ENCODE assay signal across 22 cellular contexts in the genomic region with DNA sequence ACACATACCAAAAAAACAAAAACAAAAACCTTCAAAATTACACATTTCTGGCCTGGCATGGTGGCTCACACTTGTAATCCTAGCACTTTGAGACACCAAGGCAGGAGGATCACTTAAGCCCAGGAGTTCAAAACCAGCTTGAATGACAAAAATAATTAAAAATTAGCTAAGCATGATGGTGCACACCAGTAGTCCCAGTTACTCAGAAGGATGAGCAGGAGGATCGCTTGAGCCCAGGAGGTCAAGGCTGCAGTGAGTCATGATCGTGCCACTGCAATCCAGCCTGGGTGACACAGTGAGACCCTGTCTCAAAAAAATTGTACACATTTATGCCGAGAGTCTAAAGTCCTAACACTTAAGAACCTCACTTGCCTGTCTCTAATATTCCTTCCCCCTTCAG.
"Had no signal": no experiment of that assay in that cellular context is flagged by ENCODE, and none has a peak within 500 bp of the region (broad histone marks: within the 10 kb centered on the region; RNA-seq: fewer than 3 reads in every experiment).

No MANE protein-coding gene starts in this region.

- H3K27ac Mint-ChIP-seq: activated B cell treated with CpG ODN at 0.5 μM for 24 hours; activated CD4-positive, alpha-beta T cell treated with anti-CD3 and anti-CD28 coated beads, Interleukin-2, amount 10 ng/mL, durations not matched to agents 7 days and 5 days; activated CD8-positive, alpha-beta T cell treated with anti-CD3 and anti-CD28 coated beads for 36 hours; activated naive CD4-positive, alpha-beta T cell treated with anti-CD3 and anti-CD28 coated beads, Interleukin-2, amount 10 ng/mL, durations not matched to agents 7 days and 5 days; activated naive CD8-positive, alpha-beta T cell treated with anti-CD3 and anti-CD28 coated beads for 36 hours; activated T-cell treated with anti-CD3 and anti-CD28 coated beads, Interleukin-2, amount 50 U/mL, for 72 hours; activated T-helper 2 cell treated with anti-CD3 and anti-CD28 coated beads, Interferon-gamma antibody, Interleukin-2, Interleukin-4, amounts not matched to agents 10 μg/mL and 5 μg/mL and 100 μg/mL, durations not matched to agents 14 hours and 24 hours and 36 hours; T-helper 17 cell had no signal

- H3K4me3 Mint-ChIP-seq: activated B cell treated with CpG ODN at 0.5 μM for 24 hours; activated CD4-positive, alpha-beta T cell treated with anti-CD3 and anti-CD28 coated beads, Interleukin-2, amount 10 ng/mL, durations not matched to agents 7 days and 5 days; activated CD8-positive, alpha-beta T cell treated with anti-CD3 and anti-CD28 coated beads for 36 hours; activated naive CD4-positive, alpha-beta T cell treated with anti-CD3 and anti-CD28 coated beads, Interleukin-2, amount 10 ng/mL, durations not matched to agents 7 days and 5 days; activated naive CD8-positive, alpha-beta T cell treated with anti-CD3 and anti-CD28 coated beads for 36 hours; activated T-cell treated with anti-CD3 and anti-CD28 coated beads, Interleukin-2, amount 50 U/mL, for 72 hours; T-helper 17 cell had no signal

- ATAC-seq: activated CD8-positive, alpha-beta T cell treated with anti-CD3 and anti-CD28 coated beads for 36 hours; activated T-cell treated with anti-CD3 and anti-CD28 coated beads, Interleukin-2, amount 50 U/mL, for 72 hours; PC-3; T-helper 17 cell had no signal

- H3K9me3 Mint-ChIP-seq: activated B cell treated with CpG ODN at 0.5 μM for 24 hours; activated CD4-positive, alpha-beta T cell treated with anti-CD3 and anti-CD28 coated beads, Interleukin-2, amount 10 ng/mL, durations not matched to agents 7 days and 5 days; activated CD8-positive, alpha-beta T cell treated with anti-CD3 and anti-CD28 coated beads for 36 hours; activated naive CD4-positive, alpha-beta T cell treated with anti-CD3 and anti-CD28 coated beads, Interleukin-2, amount 10 ng/mL, durations not matched to agents 7 days and 5 days; activated naive CD8-positive, alpha-beta T cell treated with anti-CD3 and anti-CD28 coated beads for 36 hours; activated T-cell treated with anti-CD3 and anti-CD28 coated beads, Interleukin-2, amount 50 U/mL, for 72 hours; activated T-helper 2 cell treated with anti-CD3 and anti-CD28 coated beads, Interferon-gamma antibody, Interleukin-2, Interleukin-4, amounts not matched to agents 10 μg/mL and 5 μg/mL and 100 μg/mL, durations not matched to agents 14 hours and 24 hours and 36 hours had no signal

- FAIRE-seq: colon had no signal

- DNase-seq: activated B cell treated with CpG ODN at 0.5 μM for 24 hours; activated CD4-positive, alpha-beta T cell treated with anti-CD3 and anti-CD28 coated beads for 1 hour; activated CD4-positive, alpha-beta T cell treated with anti-CD3 and anti-CD28 coated beads, Interleukin-2, amount 10 ng/mL, durations not matched to agents 7 days and 5 days; activated CD8-positive, alpha-beta memory T cell treated with anti-CD3 and anti-CD28 coated beads, Interleukin-2, amount 50 U/mL, for 4 hours; activated CD8-positive, alpha-beta T cell treated with anti-CD3 and anti-CD28 coated beads for 36 hours; activated gamma-delta T cell treated with Interleukin-2 at 50 U/mL for 16 hours; activated naive CD4-positive, alpha-beta T cell treated with anti-CD3 and anti-CD28 coated beads, Interleukin-2, amount 10 ng/mL, durations not matched to agents 7 days and 5 days; activated naive CD8-positive, alpha-beta T cell treated with anti-CD3 and anti-CD28 coated beads for 36 hours; activated T-cell treated with anti-CD3 and anti-CD28 coated beads, Interleukin-2, amount 50 U/mL, for 72 hours; brain microvascular endothelial cell; cerebellar nuclear complex; NCI-H1105 treated with DMSO at 0.1 percent for 48 hours; NCI-H1436 treated with DMSO at 0.1 percent for 48 hours; NCI-H187; NCI-H2081; NCI-H510A treated with DMSO at 0.1 percent for 48 hours; PC-3; SHP77 treated with DMSO at 0.1 percent for 48 hours; T-helper 17 cell; T-helper 9 cell had no signal

- H3K27me3 Mint-ChIP-seq: activated B cell treated with CpG ODN at 0.5 μM for 24 hours; activated CD4-positive, alpha-beta T cell treated with anti-CD3 and anti-CD28 coated beads, Interleukin-2, amount 10 ng/mL, durations not matched to agents 7 days and 5 days; activated CD8-positive, alpha-beta T cell treated with anti-CD3 and anti-CD28 coated beads for 36 hours; activated naive CD4-positive, alpha-beta T cell treated with anti-CD3 and anti-CD28 coated beads, Interleukin-2, amount 10 ng/mL, durations not matched to agents 7 days and 5 days; activated naive CD8-positive, alpha-beta T cell treated with anti-CD3 and anti-CD28 coated beads for 36 hours; T-helper 17 cell had no signal
